ENCODE assay signal across 12 cellular contexts in the genomic region with DNA sequence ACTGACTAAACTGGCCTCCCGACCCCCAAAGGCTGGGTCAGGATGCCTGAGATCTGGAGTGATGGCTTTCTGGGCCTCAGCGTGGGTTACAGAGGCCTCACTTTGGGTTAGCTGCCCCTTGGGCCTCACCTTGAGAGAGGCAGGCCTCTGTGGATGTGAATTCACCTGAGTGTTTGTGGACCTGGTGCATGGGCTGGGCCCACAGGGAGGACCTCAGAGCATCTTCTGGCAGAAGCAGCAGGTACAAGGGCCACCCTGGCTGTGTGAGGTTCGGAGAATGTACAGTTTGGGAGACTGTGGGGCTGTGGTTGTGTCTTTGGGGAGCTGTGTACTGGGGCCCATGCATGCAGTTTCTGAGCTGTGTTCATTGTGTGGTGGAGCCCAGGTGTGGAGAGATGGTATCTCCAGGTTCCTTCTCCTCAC. TPM values are rescaled to one million over a fixed set of nuclear protein-coding genes. Genes with fewer than 3 reads are reported as not detected.
DNase-seq lines count a peak whose midpoint lies in the region; ATAC-seq and TF ChIP-seq lines count a peak whose summit lies in the region.
"Had no signal": no experiment of that assay in that cellular context is flagged by ENCODE, and none has a peak within 500 bp of the region (broad histone marks: within the 10 kb centered on the region; RNA-seq: fewer than 3 reads in every experiment).

No MANE protein-coding gene starts in this region.

- H3K36me3 Mint-ChIP-seq in brain (peaks cover 11% of the 10 kb centered on the region), natural killer cell (no peaks in the 10 kb centered on the region)

- no peaks in the 10 kb centered on the region for H3K9me3 ChIP-seq in MG63

- no peaks in the 10 kb centered on the region for H3K9me3 Mint-ChIP-seq in stimulated activated naive CD8-positive, alpha-beta T cell treated with anti-CD3 and anti-CD28 coated beads, Interleukin-15, amount 100 ng/mL, for 72 hours
- H3K9me3 Mint-ChIP-seq in brain (no peaks in the 10 kb centered on the region), natural killer cell (no peaks in the 10 kb centered on the region)

- peaks cover 38% of the 10 kb centered on the region for H3K36me3 ChIP-seq in MG63

- H3K4me1 Mint-ChIP-seq in stimulated activated naive CD8-positive, alpha-beta T cell treated with anti-CD3 and anti-CD28 coated beads, Interleukin-15, amount 100 ng/mL, for 72 hours, result peaks cover 98% of the 10 kb centered on the region
- H3K4me1 Mint-ChIP-seq in brain (peaks cover 74% of the 10 kb centered on the region), natural killer cell (peaks cover 76 to 81% of the 10 kb centered on the region in 2 donors)

- no peaks in the 10 kb centered on the region for H3K27me3 Mint-ChIP-seq in stimulated activated naive CD8-positive, alpha-beta T cell treated with anti-CD3 and anti-CD28 coated beads, Interleukin-15, amount 100 ng/mL, for 72 hours
- H3K27me3 Mint-ChIP-seq in brain, result no peaks in the 10 kb centered on the region
- no peaks in the 10 kb centered on the region for H3K27me3 Mint-ChIP-seq in natural killer cell (ENCODE audit: low read depth in 2 of 2)

- TF ChIP-seq CTCF in brain (conservative IDR thresholded peaks at IDR 0.05), result no peak
- TF ChIP-seq CTCF in natural killer cell (IDR thresholded peaks at IDR 0.05), result no peak

- no peak for DNase-seq in stimulated activated naive CD8-positive, alpha-beta T cell treated with anti-CD3 and anti-CD28 coated beads, Interleukin-15, amount 100 ng/mL, for 72 hours
- no peak for DNase-seq in stimulated activated naive CD8-positive, alpha-beta T cell treated with anti-CD3 and anti-CD28 coated beads, Interleukin-15, Interleukin-2, amounts not matched to agents 100 U/mL and 50 U/mL, for 24 hours
- DNase-seq in natural killer cell, result no peak
- no peak for DNase-seq in epidermal melanocyte (ENCODE audit: insufficient read length, low spot score)
- DNase-seq in MG63, result no peak
- no peak for DNase-seq in stimulated activated naive CD4-positive, alpha-beta T cell (lab: John Stamatoyannopoulos, UW)
- DNase-seq: islet precursor cell, NCI-H526 treated with DMSO at 0.1 percent for 48 hours, SW 1271 had no signal

- intact Hi-C loops in natural killer cell (cut with micrococcal nuclease), result no loop called here

- peak overlapping the region; percentile 88 to 91 for H3K4me3 Mint-ChIP-seq in stimulated activated naive CD8-positive, alpha-beta T cell treated with anti-CD3 and anti-CD28 coated beads, Interleukin-15, amount 100 ng/mL, for 72 hours
- H3K4me3 Mint-ChIP-seq in brain (peak overlapping the region in 1 of 5 experiments; percentile 43), natural killer cell (peak overlapping the region; percentile 17)

- H3K27ac Mint-ChIP-seq in stimulated activated naive CD8-positive, alpha-beta T cell treated with anti-CD3 and anti-CD28 coated beads, Interleukin-15, amount 100 ng/mL, for 72 hours, result peak overlapping the region in 1 of 2 donors; percentile 95
- H3K27ac Mint-ChIP-seq in brain, result peak overlapping the region in 4 of 5 experiments; percentile 36 to 82 (median 54)
- peak overlapping the region; percentile 99 for H3K27ac Mint-ChIP-seq in natural killer cell

- H3K27me3 ChIP-seq in MG63, result no peaks in the 10 kb centered on the region

- no peak for ATAC-seq in stimulated activated naive CD8-positive, alpha-beta T cell treated with anti-CD3 and anti-CD28 coated beads, Interleukin-15, amount 100 ng/mL, for 72 hours
- ATAC-seq in stimulated activated naive CD8-positive, alpha-beta T cell treated with anti-CD3 and anti-CD28 coated beads, Interleukin-15, Interleukin-2, amounts not matched to agents 100 U/mL and 50 U/mL, for 24 hours, result no peak
- no peak for ATAC-seq in natural killer cell
- ATAC-seq in GM21717 (IDR thresholded peaks at IDR 0.05; ENCODE audit: unreplicated experiment), result no peak

- no peak overlapping the region for H3K4me3 ChIP-seq in MG63

RNA-seq across cellular contexts. Expression of gene RARA, which starts 18.3 kb away (rescaled TPM):
- polyA plus RNA-seq in brain (ENCODE audit: insufficient read depth, low read depth, low replicate concordance), result 26.2 TPM
- total RNA-seq in natural killer cell, result 10 to 100 TPM; 75.9 to 94.6 (median 79.1) TPM
- total RNA-seq in MG63 (2014; rRNA removed; shearing (Covaris generic); ENCODE audit: low replicate concordance), result 8.9 and 11.2 TPM in 2 replicates

RNA-seq across cellular contexts. Expression of gene GJD3, which starts 37.3 kb away (rescaled TPM):
- polyA plus RNA-seq in brain (ENCODE audit: insufficient read depth, low read depth, low replicate concordance), result not detected
- not detected for total RNA-seq in natural killer cell
- not detected in 2 replicates for total RNA-seq in MG63 (2014; rRNA removed; shearing (Covaris generic); ENCODE audit: low replicate concordance)
- total RNA-seq: LHCN-M2 had no signal

RNA-seq across cellular contexts. Expression of gene CDC6, which starts 39.6 kb away (rescaled TPM):
- 23.2 TPM for polyA plus RNA-seq in brain (ENCODE audit: insufficient read depth, low read depth, low replicate concordance)
- 1 to 10 TPM; 3.4 to 4.9 (median 3.8) TPM for total RNA-seq in natural killer cell
- total RNA-seq in MG63 (2014; rRNA removed; shearing (Covaris generic); ENCODE audit: low replicate concordance), result 31.1 and 111 TPM in 2 replicates
